ENCODE assay signal across 10 cellular contexts in genomic region chr3:58899159-58899952, GRCh38.
DNase-seq lines count a peak whose midpoint lies in the region; ATAC-seq, FAIRE-seq and TF ChIP-seq lines count a peak whose summit lies in the region.
"Had no signal": no experiment of that assay in that cellular context is flagged by ENCODE, and none has a peak within 500 bp of the region (broad histone marks: within the 10 kb centered on the region; RNA-seq: fewer than 3 reads in every experiment).

No MANE protein-coding gene starts in this region.

- ATAC-seq in HG03196 (IDR thresholded peaks at IDR 0.05; ENCODE audit: unreplicated experiment) = peak; percentile 69

- H3K4me3 ChIP-seq in cardiac muscle cell = no peak overlapping the region

- H3K36me3 ChIP-seq in cardiac muscle cell = no peaks in the 10 kb centered on the region

- no peaks in the 10 kb centered on the region for H3K27me3 ChIP-seq in cardiac muscle cell

- FAIRE-seq in frontal cortex (lab: Jason Lieb, UNC) = no peak

- TF ChIP-seq CTCF in cardiac muscle cell (IDR thresholded peaks at IDR 0.05; ENCODE audit: low read depth, low read length) = no peak

- peaks cover 2% of the 10 kb centered on the region for H3K36me3 Mint-ChIP-seq in activated CD4-positive, alpha-beta T cell treated with anti-CD3 and anti-CD28 coated beads, Interleukin-2, amount 10 ng/mL, durations not matched to agents 24 days and 14 days (ENCODE audit: low read depth)

- no peaks in the 10 kb centered on the region for H3K9me3 ChIP-seq in cardiac muscle cell (ENCODE audit: low read depth)

- H3K9me3 Mint-ChIP-seq in activated CD4-positive, alpha-beta T cell treated with anti-CD3 and anti-CD28 coated beads, Interleukin-2, amount 10 ng/mL, durations not matched to agents 24 days and 14 days = peaks cover 11% of the 10 kb centered on the region

- H3K4me3 Mint-ChIP-seq in activated CD4-positive, alpha-beta T cell treated with anti-CD3 and anti-CD28 coated beads, Interleukin-2, amount 10 ng/mL, durations not matched to agents 24 days and 14 days = no peak overlapping the region
- H3K4me3 Mint-ChIP-seq: neural crest cell had no signal

- peaks cover 22% of the 10 kb centered on the region for H3K4me1 Mint-ChIP-seq in activated CD4-positive, alpha-beta T cell treated with anti-CD3 and anti-CD28 coated beads, Interleukin-2, amount 10 ng/mL, durations not matched to agents 24 days and 14 days
- H3K4me1 Mint-ChIP-seq: neural crest cell had no signal

- H3K27me3 Mint-ChIP-seq in activated CD4-positive, alpha-beta T cell treated with anti-CD3 and anti-CD28 coated beads, Interleukin-2, amount 10 ng/mL, durations not matched to agents 24 days and 14 days = peaks cover 2% of the 10 kb centered on the region

- peak overlapping the region; percentile 12 for H3K27ac Mint-ChIP-seq in activated CD4-positive, alpha-beta T cell treated with anti-CD3 and anti-CD28 coated beads, Interleukin-2, amount 10 ng/mL, durations not matched to agents 24 days and 14 days

- H3K4me1 ChIP-seq in cardiac muscle cell (ENCODE audit: low read depth) = peaks cover 8% of the 10 kb centered on the region

- H3K27ac ChIP-seq in cardiac muscle cell = peak overlapping the region; percentile 15
- H3K27ac ChIP-seq: C4-2B had no signal

- intact Hi-C loops in activated CD4-positive, alpha-beta T cell treated with anti-CD3 and anti-CD28 coated beads, Interleukin-2, amount 10 ng/mL, durations not matched to agents 24 days and 14 days (cut with micrococcal nuclease) = loop anchor here (1.0 kb wide), 1 partner anchor 25 kb away; no protein-coding TSS in a partner anchor

- DNase-seq in activated CD4-positive, alpha-beta T cell treated with anti-CD3 and anti-CD28 coated beads for 48 hours = peak; percentile 46
- DNase-seq in activated CD4-positive, alpha-beta T cell treated with anti-CD3 and anti-CD28 coated beads, Interleukin-2, amount 50 U/mL, for 1 hour = no peak
- peak; percentile 80 for DNase-seq in activated CD4-positive, alpha-beta T cell treated with anti-CD3 and anti-CD28 coated beads, Interleukin-2, amount 10 ng/mL, durations not matched to agents 24 days and 14 days
- peak; percentile 20 to 59 for DNase-seq in cardiac muscle cell (ENCODE audit: low read depth in 1 of 2, low spot score in 1 of 2)
- DNase-seq in stimulated activated CD8-positive, alpha-beta memory T cell treated with anti-CD3 and anti-CD28 coated beads, Interleukin-15, amount 100 ng/mL, for 48 hours (ENCODE audit: low read depth in 2 of 2) = peak; percentile 37 to 66
- DNase-seq in mesenteric fat pad (ENCODE audit: low spot score) = no peak
- no peak for DNase-seq in frontal cortex (ENCODE audit: low spot score in 2 of 2)

Comparison
In these comparisons a context has a peak if more than half of its experiments do, and no peak if none do; other contexts are left out.
1. DNase-seq: peak in activated CD4-positive, alpha-beta T cell treated with anti-CD3 and anti-CD28 coated beads for 48 hours (single experiment), activated CD4-positive, alpha-beta T cell treated with anti-CD3 and anti-CD28 coated beads, Interleukin-2, amount 10 ng/mL, durations not matched to agents 24 days and 14 days (single experiment), cardiac muscle cell (2 of 2) and stimulated activated CD8-positive, alpha-beta memory T cell treated with anti-CD3 and anti-CD28 coated beads, Interleukin-15, amount 100 ng/mL, for 48 hours (2 of 2); none in activated CD4-positive, alpha-beta T cell treated with anti-CD3 and anti-CD28 coated beads, Interleukin-2, amount 50 U/mL, for 1 hour (single experiment), mesenteric fat pad (single experiment) and frontal cortex (0 of 2).